ENCODE assay signal across 18 cellular contexts in the genomic region with DNA sequence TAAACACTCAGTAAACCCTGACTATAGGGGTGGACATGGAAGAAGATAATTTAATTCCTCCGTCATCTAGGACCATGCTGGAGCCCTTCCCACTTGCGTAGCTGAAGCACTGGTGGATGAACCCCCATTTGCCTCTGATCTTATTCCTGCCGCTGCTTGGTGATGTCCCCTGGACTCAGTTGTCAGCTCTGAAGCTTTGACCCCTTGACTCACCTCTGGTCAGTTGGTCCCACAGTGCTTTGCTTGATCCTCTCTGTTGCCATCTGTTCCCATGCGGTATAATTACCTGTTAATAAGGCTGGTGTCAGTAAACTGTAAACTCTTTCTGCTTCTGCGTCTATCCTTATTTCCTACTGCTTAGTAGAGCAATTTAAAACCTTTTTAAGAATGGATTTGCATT.
DNase-seq lines count a peak whose midpoint lies in the region; ATAC-seq, FAIRE-seq and TF ChIP-seq lines count a peak whose summit lies in the region.
"Had no signal": no experiment of that assay in that cellular context is flagged by ENCODE, and none has a peak within 500 bp of the region (broad histone marks: within the 10 kb centered on the region; RNA-seq: fewer than 3 reads in every experiment).

No MANE protein-coding gene starts in this region.

- CTCF ChIA-PET in activated naive CD4-positive, alpha-beta T cell treated with anti-CD3 and anti-CD28 coated beads for 36 hours (lab: Charles Lee): interaction anchor here (0.9 kb wide), 1 partner anchor 14 kb away, joined by 3 read pairs; no protein-coding TSS in a partner anchor

- H3F3A ChIP-seq in smooth muscle cell (ENCODE audit: low read depth): peaks cover 9% of the 10 kb centered on the region

- no peak overlapping the region for H3K23ac ChIP-seq in H9 (ENCODE audit: insufficient read length, low read depth, low read length)

- no peak overlapping the region for H3T11ph ChIP-seq in H9 (ENCODE audit: low read length)

- H3K23me2 ChIP-seq in H9 (ENCODE audit: insufficient read length, low read depth, low read length, poor library complexity, severe bottlenecking): no peaks in the 10 kb centered on the region

- no peak overlapping the region for H3K56ac ChIP-seq in H9 (ENCODE audit: insufficient read length, low read depth, low read length)

- peaks cover 43% of the 10 kb centered on the region; the same call in 1 of the 2 replicates for H3K79me2 ChIP-seq in H9 (ENCODE audit: insufficient read depth, low read length)
- peaks cover 87% of the 10 kb centered on the region for H3K79me2 ChIP-seq in smooth muscle cell (ENCODE audit: low read depth)

- H3K9me3 Mint-ChIP-seq in activated naive CD4-positive, alpha-beta T cell treated with anti-CD3 and anti-CD28 coated beads for 36 hours: no peaks in the 10 kb centered on the region
- no peaks in the 10 kb centered on the region for H3K9me3 Mint-ChIP-seq in H9
- H3K9me3 Mint-ChIP-seq in activated naive CD8-positive, alpha-beta T cell treated with anti-CD3 and anti-CD28 coated beads for 36 hours: no peaks in the 10 kb centered on the region
- H3K9me3 Mint-ChIP-seq: stimulated activated effector memory CD8-positive, alpha-beta T cell treated with anti-CD3 and anti-CD28 coated beads, Interleukin-12 subunit alpha, Interleukin-12 subunit beta, amount 100 ng/mL, for 72 hours had no signal

- no peak overlapping the region for H2BK5ac ChIP-seq in H9 (ENCODE audit: insufficient read length, low read length)

- peak overlapping the region; percentile 42 for H3K4me3 Mint-ChIP-seq in activated naive CD4-positive, alpha-beta T cell treated with anti-CD3 and anti-CD28 coated beads for 36 hours
- H3K4me3 Mint-ChIP-seq in H9: no peak overlapping the region; a peak in 1 of 5 replicates
- peak overlapping the region; percentile 1 for H3K4me3 Mint-ChIP-seq in activated naive CD8-positive, alpha-beta T cell treated with anti-CD3 and anti-CD28 coated beads for 36 hours

- no peak overlapping the region for H4K8ac ChIP-seq in H9 (replicated peaks; ENCODE audit: insufficient read length, low read depth, low read length)

- no peak overlapping the region for H4K5ac ChIP-seq in H9 (ENCODE audit: insufficient read length, low read depth, low read length)

- peaks cover 18% of the 10 kb centered on the region for H3K4me1 ChIP-seq in H9 (ENCODE audit: insufficient read depth, low read length)
- peaks cover 40% of the 10 kb centered on the region for H3K4me1 ChIP-seq in smooth muscle cell (ENCODE audit: low read depth)
- peaks cover 21 to 70% (median 48%) of the 10 kb centered on the region in 3 donors for H3K4me1 ChIP-seq in pancreas

- ATAC-seq in GM19324 (IDR thresholded peaks at IDR 0.05; ENCODE audit: low FRiP score, unreplicated experiment) (no peak), GM19035 (IDR thresholded peaks at IDR 0.05; ENCODE audit: unreplicated experiment) (no peak), pancreas (no peak)
- ATAC-seq: body of pancreas; stimulated activated effector memory CD8-positive, alpha-beta T cell treated with anti-CD3 and anti-CD28 coated beads, Interleukin-12 subunit alpha, Interleukin-12 subunit beta, amount 100 ng/mL, for 72 hours had no signal

- no peak overlapping the region for H3K27ac ChIP-seq in H9 (ENCODE audit: insufficient read length, low read depth, low read length)
- peak overlapping the region; percentile 6 for H3K27ac ChIP-seq in smooth muscle cell (ENCODE audit: low read depth)
- no peak overlapping the region for H3K27ac ChIP-seq in pancreas
- H3K27ac ChIP-seq: parathyroid adenoma, uterus had no signal

- no peak overlapping the region for H2BK120ac ChIP-seq in H9 (ENCODE audit: low read depth, low read length, poor library complexity, severe bottlenecking)

- no peaks in the 10 kb centered on the region for H3K36me3 ChIP-seq in smooth muscle cell (ENCODE audit: low read depth)
- H3K36me3 ChIP-seq in pancreas: no peaks in the 10 kb centered on the region
- H3K36me3 ChIP-seq: uterus had no signal

- H3K27me3 Mint-ChIP-seq in activated naive CD4-positive, alpha-beta T cell treated with anti-CD3 and anti-CD28 coated beads for 36 hours (ENCODE audit: low read depth): no peaks in the 10 kb centered on the region
- no peaks in the 10 kb centered on the region for H3K27me3 Mint-ChIP-seq in H9 (ENCODE audit: low read depth)
- H3K27me3 Mint-ChIP-seq in activated naive CD8-positive, alpha-beta T cell treated with anti-CD3 and anti-CD28 coated beads for 36 hours: no peaks in the 10 kb centered on the region

- WGBS in H9 (ENCODE audit: extremely low coverage, insufficient read length, low lambda C conversion rate): no CpG with 5 or more reads among the region's 5 CpGs
- 96% methylated on average over 5 of the region's 5 CpGs for WGBS in smooth muscle cell (ENCODE audit: low lambda C conversion rate)
- WGBS in pancreas, 2 donors: 93 to 94% methylated on average over 5 of the region's 5 CpGs

- no peak for FAIRE-seq in pancreas (lab: Jason Lieb, UNC)
- FAIRE-seq: keratinocyte, small intestine had no signal

- no peak overlapping the region for H2BK20ac ChIP-seq in H9 (ENCODE audit: low read depth, low read length, poor library complexity, severe bottlenecking)

- no peak overlapping the region for H2BK15ac ChIP-seq in H9 (ENCODE audit: low read depth, low read length)

- H3K4me3 ChIP-seq in smooth muscle cell (no peak overlapping the region), pancreas (no peak overlapping the region)
- H3K4me3 ChIP-seq: body of pancreas, uterus had no signal

- peaks cover 4% of the 10 kb centered on the region for H3K79me1 ChIP-seq in H9 (ENCODE audit: insufficient read depth, low read depth, low read length, poor library complexity, severe bottlenecking)

- peaks cover 92% of the 10 kb centered on the region for H3K4me1 Mint-ChIP-seq in activated naive CD4-positive, alpha-beta T cell treated with anti-CD3 and anti-CD28 coated beads for 36 hours (ENCODE audit: low read depth)
- peaks cover 53 to 61% of the 10 kb centered on the region in 2 experiments for H3K4me1 Mint-ChIP-seq in H9
- peaks cover 87% of the 10 kb centered on the region for H3K4me1 Mint-ChIP-seq in activated naive CD8-positive, alpha-beta T cell treated with anti-CD3 and anti-CD28 coated beads for 36 hours

- peak overlapping the region; percentile 45; the same call in 1 of the 2 replicates for H3K14ac ChIP-seq in H9 (ENCODE audit: insufficient read depth, low read length)

- TF ChIP-seq CTCF in H9 (conservative IDR thresholded peaks at IDR 0.05) (no peak), smooth muscle cell (IDR thresholded peaks at IDR 0.05; ENCODE audit: borderline replicate concordance, insufficient read depth, poor library complexity, severe bottlenecking) (no peak), pancreas (IDR thresholded peaks at IDR 0.05) (no peak)

- DNase-seq in activated naive CD4-positive, alpha-beta T cell treated with anti-CD3 and anti-CD28 coated beads for 36 hours: no peak
- no peak for DNase-seq in activated naive CD4-positive, alpha-beta T cell treated with Interleukin-2 at 50 U/mL for 16 hours
- no peak for DNase-seq in H9
- no peak for DNase-seq in activated naive CD8-positive, alpha-beta T cell treated with anti-CD3 and anti-CD28 coated beads for 36 hours
- no peak for DNase-seq in smooth muscle cell (lab: John Stamatoyannopoulos, UW; ENCODE audit: unreplicated experiment)
- no peak for DNase-seq in pancreas
- DNase-seq: activated CD4-positive, alpha-beta T cell treated with anti-CD3 and anti-CD28 coated beads for 48 hours; body of pancreas; head of caudate nucleus; NCI-H1048; small intestine; T-helper 9 cell; uterus had no signal

- no peak overlapping the region for H4K91ac ChIP-seq in H9 (ENCODE audit: insufficient read length, low read depth, low read length)

- no peak overlapping the region for H2AK5ac ChIP-seq in H9 (ENCODE audit: insufficient read length, low read length)

- no peak overlapping the region for H3K18ac ChIP-seq in H9 (ENCODE audit: insufficient read length, low read depth, low read length)

- H4K20me1 ChIP-seq in H9 (ENCODE audit: control insufficient read depth, insufficient read depth, insufficient read length) (peaks cover 3% of the 10 kb centered on the region), smooth muscle cell (ENCODE audit: low read depth) (peaks cover 94% of the 10 kb centered on the region)

- intact Hi-C loops in activated naive CD4-positive, alpha-beta T cell treated with anti-CD3 and anti-CD28 coated beads for 36 hours (cut with micrococcal nuclease): loop anchor here (1.0 kb wide), 2 partner anchors 8 to 9 kb away; no protein-coding TSS in a partner anchor
- intact Hi-C loops in pancreas (cut with DNase I): no loop called here

- no peak overlapping the region for H3K9ac ChIP-seq in H9 (ENCODE audit: extremely low read depth, insufficient read length, low read length)
- H3K9ac ChIP-seq in smooth muscle cell (ENCODE audit: low read depth): no peak overlapping the region
- H3K9ac ChIP-seq: parathyroid adenoma had no signal

- H3K36me3 Mint-ChIP-seq in activated naive CD4-positive, alpha-beta T cell treated with anti-CD3 and anti-CD28 coated beads for 36 hours (ENCODE audit: low read depth): peaks cover 1% of the 10 kb centered on the region
- no peaks in the 10 kb centered on the region for H3K36me3 Mint-ChIP-seq in H9 (ENCODE audit: insufficient read depth in 1 of 3, low read depth in 3 of 3)
- peaks cover 3% of the 10 kb centered on the region for H3K36me3 Mint-ChIP-seq in activated naive CD8-positive, alpha-beta T cell treated with anti-CD3 and anti-CD28 coated beads for 36 hours
- H3K36me3 Mint-ChIP-seq: stimulated activated effector memory CD8-positive, alpha-beta T cell treated with anti-CD3 and anti-CD28 coated beads, Interleukin-12 subunit alpha, Interleukin-12 subunit beta, amount 100 ng/mL, for 72 hours had no signal

- H3K4me2 ChIP-seq in H9 (ENCODE audit: insufficient read depth, insufficient read length, low read length): no peak overlapping the region
- H3K4me2 ChIP-seq in smooth muscle cell: no peak overlapping the region

- H3K27ac Mint-ChIP-seq in activated naive CD4-positive, alpha-beta T cell treated with anti-CD3 and anti-CD28 coated beads for 36 hours: peak overlapping the region; percentile 89
- peak overlapping the region in 1 of 3 experiments; percentile 10; a peak in 1 of 7 replicates for H3K27ac Mint-ChIP-seq in H9
- peak overlapping the region; percentile 92 for H3K27ac Mint-ChIP-seq in activated naive CD8-positive, alpha-beta T cell treated with anti-CD3 and anti-CD28 coated beads for 36 hours
- H3K27ac Mint-ChIP-seq: stimulated activated effector memory CD8-positive, alpha-beta T cell treated with anti-CD3 and anti-CD28 coated beads, Interleukin-12 subunit alpha, Interleukin-12 subunit beta, amount 100 ng/mL, for 72 hours had no signal

- no peaks in the 10 kb centered on the region for H3K9me3 ChIP-seq in H9 (ENCODE audit: control insufficient read depth, low read depth, low read length)
- H3K9me3 ChIP-seq in smooth muscle cell (replicated peaks; ENCODE audit: low read depth): no peaks in the 10 kb centered on the region
- no peaks in the 10 kb centered on the region for H3K9me3 ChIP-seq in pancreas
- H3K9me3 ChIP-seq: body of pancreas, uterus had no signal

- no peak overlapping the region for H3K4ac ChIP-seq in H9 (ENCODE audit: low read depth, low read length)

- H2BK12ac ChIP-seq in H9 (ENCODE audit: insufficient read length, low read depth, low read length): no peak overlapping the region

- H3K27me3 ChIP-seq in H9 (ENCODE audit: insufficient read depth, low read length) (no peaks in the 10 kb centered on the region; the same call in 1 of the 2 replicates), smooth muscle cell (ENCODE audit: low read depth) (no peaks in the 10 kb centered on the region), pancreas (no peaks in the 10 kb centered on the region)
- H3K27me3 ChIP-seq: body of pancreas, uterus had no signal

- no peak overlapping the region for H2AFZ ChIP-seq in H9 (ENCODE audit: low read length)
- no peak overlapping the region for H2AFZ ChIP-seq in smooth muscle cell (ENCODE audit: low read depth)
- H2AFZ ChIP-seq: parathyroid adenoma had no signal

Comparison
In these comparisons a context has a peak if more than half of its experiments do, and no peak if none do; other contexts are left out.
1. H3K4me3 Mint-ChIP-seq: peak in activated naive CD4-positive, alpha-beta T cell treated with anti-CD3 and anti-CD28 coated beads for 36 hours (single experiment) and activated naive CD8-positive, alpha-beta T cell treated with anti-CD3 and anti-CD28 coated beads for 36 hours (single experiment); none in H9 (0 of 2).